Comparison of ENCODE assay signal across 8 cellular contexts in the genomic region with DNA sequence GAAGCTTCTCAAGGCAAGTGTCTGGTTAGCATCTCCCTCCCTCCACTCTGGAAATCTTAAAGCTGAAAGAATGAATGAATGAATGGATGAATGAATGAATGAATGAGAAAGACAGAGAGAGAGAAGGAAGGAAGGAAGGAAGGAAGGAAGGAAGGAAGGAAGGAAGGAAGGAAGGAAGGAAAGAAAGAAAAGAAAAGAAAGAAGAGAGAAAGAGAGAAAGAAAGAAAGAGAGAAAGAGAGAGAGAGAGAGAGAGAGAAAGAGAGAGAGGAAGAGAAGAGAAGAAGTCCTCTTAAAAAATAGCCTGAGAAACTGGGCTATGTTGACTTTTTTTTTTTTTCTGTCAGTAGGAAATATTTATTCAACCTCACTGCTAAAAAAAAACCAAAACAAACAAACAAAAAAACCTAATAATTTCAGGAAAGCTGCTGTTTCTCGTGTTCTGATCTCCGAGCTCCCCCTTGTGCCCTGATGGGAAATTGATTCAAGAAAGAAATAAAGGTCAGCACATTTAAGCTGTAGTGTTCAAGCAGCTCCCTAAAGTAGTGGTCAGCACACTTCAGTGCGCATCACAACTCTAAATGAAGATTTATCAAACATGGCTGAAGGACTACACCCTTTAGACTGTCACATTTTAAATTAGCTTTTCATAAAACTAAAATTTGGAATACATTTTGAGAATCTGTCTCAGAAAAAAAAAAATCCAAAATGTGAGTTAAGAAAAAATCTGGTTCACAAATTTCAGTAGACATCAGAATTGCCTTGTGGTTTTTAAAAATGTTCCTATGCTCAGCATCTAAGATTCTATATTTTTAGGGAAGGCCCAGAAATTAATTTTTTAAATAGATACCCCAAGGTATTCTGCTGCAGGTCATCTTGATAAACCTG.
DNase-seq lines count a peak whose midpoint lies in the region; TF ChIP-seq lines count a peak whose summit lies in the region.

No MANE protein-coding gene starts in this region.

- no peaks in the 10 kb centered on the region for H3F3A ChIP-seq in OCI-LY1 (ENCODE audit: insufficient read depth, low read length)

- DNase-seq in SIG-M5 treated with dmso at 0.1 percent for 504 hours (lab: John Stamatoyannopoulos, UW; ENCODE audit: unreplicated experiment) (peak; percentile 10), SIG-M5 (lab: John Stamatoyannopoulos, UW) (no peak), HEK293T (ENCODE audit: extremely low spot score) (peak; percentile 21), fibroblast of peridontal ligament (ENCODE audit: extremely low read depth) (peak; percentile 44), smooth muscle cell of the brain vasculature (ENCODE audit: low read depth, low spot score) (peak; percentile 9), NCI-H524 treated with DMSO at 0.1 percent for 48 hours (lab: John Stamatoyannopoulos, UW) (no peak)
- no peak for DNase-seq in activated T-cell treated with anti-CD3 and anti-CD28 coated beads, Interleukin-2, amount 50 U/mL, for 1 hour

- no peak overlapping the region for H3K4me3 ChIP-seq in OCI-LY1 (ENCODE audit: low read depth, low read length, poor library complexity, severe bottlenecking)

- no peak overlapping the region for H3K27ac ChIP-seq in OCI-LY1 (ENCODE audit: low read depth, low read length, poor library complexity, severe bottlenecking)

- H2AFZ ChIP-seq in OCI-LY1 (ENCODE audit: low read length): no peak overlapping the region

- no peak overlapping the region for H3K4me2 ChIP-seq in OCI-LY1 (ENCODE audit: low read length)

- no peaks in the 10 kb centered on the region for H3K9me3 ChIP-seq in OCI-LY1 (ENCODE audit: low read length)

- H4K20me1 ChIP-seq in OCI-LY1 (ENCODE audit: insufficient read depth, low read length): no peaks in the 10 kb centered on the region

- CTCF ChIA-PET in HEK293T (lab: Yijun Ruan, JAX): interaction anchor here (0.6 to 1.3 kb wide), 7 partner anchors 10 to 1015 kb away, joined by 3 to 4 read pairs (median 3); a partner anchor contains a TSS

- no peaks in the 10 kb centered on the region for H3K9me2 ChIP-seq in OCI-LY1 (ENCODE audit: low read depth, low read length)

- no peaks in the 10 kb centered on the region for H3K4me1 ChIP-seq in OCI-LY1 (ENCODE audit: insufficient read depth, low read length, severe bottlenecking)

- POLR2A ChIA-PET in HEK293T (lab: Yijun Ruan, JAX): no interaction called here

- no peaks in the 10 kb centered on the region for H3K36me3 ChIP-seq in OCI-LY1 (ENCODE audit: insufficient read depth, low read length)

- no peak overlapping the region for H3K9ac ChIP-seq in OCI-LY1 (ENCODE audit: low read length)

- no peaks in the 10 kb centered on the region for H3K27me3 ChIP-seq in OCI-LY1 (ENCODE audit: insufficient read depth, low read length)

- no peaks in the 10 kb centered on the region for H3K79me2 ChIP-seq in OCI-LY1 (ENCODE audit: insufficient read depth, low read length)

- peak; percentile 83 for TF ChIP-seq CTCF in OCI-LY1 (IDR thresholded peaks at IDR 0.05; ENCODE audit: low read length)

TF ChIP-seq in HEK293T, 16 proteins besides CTCF, POLR2A, EP300 and RAD21:
- TF ChIP-seq NFRKB (IDR thresholded peaks at IDR 0.05) (no peak), ARNT (IDR thresholded peaks at IDR 0.05) (no peak), ZNF384 (IDR thresholded peaks at IDR 0.05) (peak; percentile 79), FOXM1 (IDR thresholded peaks at IDR 0.05; ENCODE audit: borderline replicate concordance) (no peak), L3MBTL2 (conservative IDR thresholded peaks at IDR 0.05) (no peak), SP1 (IDR thresholded peaks at IDR 0.05) (no peak)
- TF ChIP-seq, protein P1, sequence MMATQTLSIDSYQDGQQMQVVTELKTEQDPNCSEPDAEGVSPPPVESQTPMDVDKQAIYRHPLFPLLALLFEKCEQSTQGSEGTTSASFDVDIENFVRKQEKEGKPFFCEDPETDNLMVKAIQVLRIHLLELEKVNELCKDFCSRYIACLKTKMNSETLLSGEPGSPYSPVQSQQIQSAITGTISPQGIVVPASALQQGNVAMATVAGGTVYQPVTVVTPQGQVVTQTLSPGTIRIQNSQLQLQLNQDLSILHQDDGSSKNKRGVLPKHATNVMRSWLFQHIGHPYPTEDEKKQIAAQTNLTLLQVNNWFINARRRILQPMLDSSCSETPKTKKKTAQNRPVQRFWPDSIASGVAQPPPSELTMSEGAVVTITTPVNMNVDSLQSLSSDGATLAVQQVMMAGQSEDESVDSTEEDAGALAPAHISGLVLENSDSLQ (IDR thresholded peaks at IDR 0.05): no peak

Comparison
In these comparisons a context has a peak if more than half of its experiments do, and no peak if none do; other contexts are left out.
1. DNase-seq: peak in SIG-M5 treated with dmso at 0.1 percent for 504 hours (single experiment), HEK293T (single experiment), fibroblast of peridontal ligament (single experiment) and smooth muscle cell of the brain vasculature (single experiment); none in SIG-M5 (single experiment), NCI-H524 treated with DMSO at 0.1 percent for 48 hours (single experiment) and activated T-cell treated with anti-CD3 and anti-CD28 coated beads, Interleukin-2, amount 50 U/mL, for 1 hour (single experiment).